Comparison of ENCODE assay signal across 2 cellular contexts in the genomic region with DNA sequence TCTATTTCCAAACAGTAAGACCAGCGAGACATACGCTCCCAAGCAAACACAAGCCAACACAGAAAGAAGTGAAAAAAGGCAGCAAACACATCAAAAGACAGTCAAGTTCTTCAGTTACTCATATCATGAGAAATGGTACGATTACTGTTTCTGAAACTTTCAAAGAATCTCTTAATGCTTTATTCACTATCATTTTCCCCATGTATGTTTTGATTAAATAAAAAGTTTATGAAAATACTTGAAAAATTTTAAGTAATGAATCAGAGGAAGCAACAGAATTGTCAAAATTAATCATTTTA.
TF ChIP-seq lines count a peak whose summit lies in the region.

No MANE protein-coding gene starts in this region.

TF ChIP-seq in IMR-90, 13 proteins besides CTCF, POLR2A, EP300 and RAD21:
- TF ChIP-seq, protein P1, sequence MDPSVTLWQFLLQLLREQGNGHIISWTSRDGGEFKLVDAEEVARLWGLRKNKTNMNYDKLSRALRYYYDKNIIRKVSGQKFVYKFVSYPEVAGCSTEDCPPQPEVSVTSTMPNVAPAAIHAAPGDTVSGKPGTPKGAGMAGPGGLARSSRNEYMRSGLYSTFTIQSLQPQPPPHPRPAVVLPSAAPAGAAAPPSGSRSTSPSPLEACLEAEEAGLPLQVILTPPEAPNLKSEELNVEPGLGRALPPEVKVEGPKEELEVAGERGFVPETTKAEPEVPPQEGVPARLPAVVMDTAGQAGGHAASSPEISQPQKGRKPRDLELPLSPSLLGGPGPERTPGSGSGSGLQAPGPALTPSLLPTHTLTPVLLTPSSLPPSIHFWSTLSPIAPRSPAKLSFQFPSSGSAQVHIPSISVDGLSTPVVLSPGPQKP (IDR thresholded peaks at IDR 0.05; ENCODE audit: borderline replicate concordance, low read depth, low read length), result no peak
- TF ChIP-seq NFE2L2 (IDR thresholded peaks at IDR 0.05; ENCODE audit: low read depth, low read length) (no peak), CHD1 (IDR thresholded peaks at IDR 0.05; ENCODE audit: low read depth, low read length) (no peak), CEBPB (IDR thresholded peaks at IDR 0.05; ENCODE audit: low read depth, low read length) (no peak), MXI1 (IDR thresholded peaks at IDR 0.05; ENCODE audit: borderline replicate concordance, low read depth, low read length) (no peak), RFX5 (IDR thresholded peaks at IDR 0.05; ENCODE audit: low read depth, low read length) (no peak), FOS (IDR thresholded peaks at IDR 0.05; ENCODE audit: low read depth, low read length) (no peak), MAFK (IDR thresholded peaks at IDR 0.05; ENCODE audit: low read depth, low read length) (no peak), RCOR1 (IDR thresholded peaks at IDR 0.05; ENCODE audit: insufficient replicate concordance, low read length) (no peak)
- TF ChIP-seq, protein P2, sequence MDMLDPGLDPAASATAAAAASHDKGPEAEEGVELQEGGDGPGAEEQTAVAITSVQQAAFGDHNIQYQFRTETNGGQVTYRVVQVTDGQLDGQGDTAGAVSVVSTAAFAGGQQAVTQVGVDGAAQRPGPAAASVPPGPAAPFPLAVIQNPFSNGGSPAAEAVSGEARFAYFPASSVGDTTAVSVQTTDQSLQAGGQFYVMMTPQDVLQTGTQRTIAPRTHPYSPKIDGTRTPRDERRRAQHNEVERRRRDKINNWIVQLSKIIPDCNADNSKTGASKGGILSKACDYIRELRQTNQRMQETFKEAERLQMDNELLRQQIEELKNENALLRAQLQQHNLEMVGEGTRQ (IDR thresholded peaks at IDR 0.05; ENCODE audit: low read depth, low read length), result no peak

TF ChIP-seq in K562, 482 proteins besides CTCF, POLR2A, EP300 and RAD21:
- TF ChIP-seq, protein P3, sequence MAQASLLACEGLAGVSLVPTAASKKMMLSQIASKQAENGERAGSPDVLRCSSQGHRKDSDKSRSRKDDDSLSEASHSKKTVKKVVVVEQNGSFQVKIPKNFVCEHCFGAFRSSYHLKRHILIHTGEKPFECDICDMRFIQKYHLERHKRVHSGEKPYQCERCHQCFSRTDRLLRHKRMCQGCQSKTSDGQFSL (CRISPR knock-in tag; IDR thresholded peaks at IDR 0.05), result no peak
- TF ChIP-seq, protein P3 (tag; IDR thresholded peaks at IDR 0.05), result no peak
- TF ChIP-seq ZNF232 (CRISPR knock-in tag; IDR thresholded peaks at IDR 0.05), result no peak
- TF ChIP-seq ZFPM2 (CRISPR knock-in tag; IDR thresholded peaks at IDR 0.05), result no peak
- TF ChIP-seq, protein P4, sequence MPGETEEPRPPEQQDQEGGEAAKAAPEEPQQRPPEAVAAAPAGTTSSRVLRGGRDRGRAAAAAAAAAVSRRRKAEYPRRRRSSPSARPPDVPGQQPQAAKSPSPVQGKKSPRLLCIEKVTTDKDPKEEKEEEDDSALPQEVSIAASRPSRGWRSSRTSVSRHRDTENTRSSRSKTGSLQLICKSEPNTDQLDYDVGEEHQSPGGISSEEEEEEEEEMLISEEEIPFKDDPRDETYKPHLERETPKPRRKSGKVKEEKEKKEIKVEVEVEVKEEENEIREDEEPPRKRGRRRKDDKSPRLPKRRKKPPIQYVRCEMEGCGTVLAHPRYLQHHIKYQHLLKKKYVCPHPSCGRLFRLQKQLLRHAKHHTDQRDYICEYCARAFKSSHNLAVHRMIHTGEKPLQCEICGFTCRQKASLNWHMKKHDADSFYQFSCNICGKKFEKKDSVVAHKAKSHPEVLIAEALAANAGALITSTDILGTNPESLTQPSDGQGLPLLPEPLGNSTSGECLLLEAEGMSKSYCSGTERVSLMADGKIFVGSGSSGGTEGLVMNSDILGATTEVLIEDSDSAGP (CRISPR knock-in tag; IDR thresholded peaks at IDR 0.05), result no peak
- TF ChIP-seq SREBF2 (CRISPR knock-in tag; IDR thresholded peaks at IDR 0.05), result no peak
- no peak for TF ChIP-seq BHLHE40 (IDR thresholded peaks at IDR 0.05; ENCODE audit: low read length)
- TF ChIP-seq, protein P5, sequence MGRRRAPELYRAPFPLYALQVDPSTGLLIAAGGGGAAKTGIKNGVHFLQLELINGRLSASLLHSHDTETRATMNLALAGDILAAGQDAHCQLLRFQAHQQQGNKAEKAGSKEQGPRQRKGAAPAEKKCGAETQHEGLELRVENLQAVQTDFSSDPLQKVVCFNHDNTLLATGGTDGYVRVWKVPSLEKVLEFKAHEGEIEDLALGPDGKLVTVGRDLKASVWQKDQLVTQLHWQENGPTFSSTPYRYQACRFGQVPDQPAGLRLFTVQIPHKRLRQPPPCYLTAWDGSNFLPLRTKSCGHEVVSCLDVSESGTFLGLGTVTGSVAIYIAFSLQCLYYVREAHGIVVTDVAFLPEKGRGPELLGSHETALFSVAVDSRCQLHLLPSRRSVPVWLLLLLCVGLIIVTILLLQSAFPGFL (CRISPR knock-in tag; IDR thresholded peaks at IDR 0.05), result no peak
- TF ChIP-seq ZNF197 (CRISPR knock-in tag; IDR thresholded peaks at IDR 0.05; ENCODE audit: low read depth), result no peak
- no peak for TF ChIP-seq NFE2L1 (tag; IDR thresholded peaks at IDR 0.05; ENCODE audit: borderline replicate concordance, low read depth)
- TF ChIP-seq, protein P6, sequence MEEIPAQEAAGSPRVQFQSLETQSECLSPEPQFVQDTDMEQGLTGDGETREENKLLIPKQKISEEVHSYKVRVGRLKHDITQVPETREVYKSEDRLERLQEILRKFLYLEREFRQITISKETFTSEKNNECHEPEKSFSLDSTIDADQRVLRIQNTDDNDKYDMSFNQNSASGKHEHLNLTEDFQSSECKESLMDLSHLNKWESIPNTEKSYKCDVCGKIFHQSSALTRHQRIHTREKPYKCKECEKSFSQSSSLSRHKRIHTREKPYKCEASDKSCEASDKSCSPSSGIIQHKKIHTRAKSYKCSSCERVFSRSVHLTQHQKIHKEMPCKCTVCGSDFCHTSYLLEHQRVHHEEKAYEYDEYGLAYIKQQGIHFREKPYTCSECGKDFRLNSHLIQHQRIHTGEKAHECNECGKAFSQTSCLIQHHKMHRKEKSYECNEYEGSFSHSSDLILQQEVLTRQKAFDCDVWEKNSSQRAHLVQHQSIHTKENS (CRISPR knock-in tag; IDR thresholded peaks at IDR 0.05), result no peak
- no peak for TF ChIP-seq ZNF445 (CRISPR knock-in tag; IDR thresholded peaks at IDR 0.05; ENCODE audit: low read depth)
- no peak for TF ChIP-seq JUND (IDR thresholded peaks at IDR 0.05; ENCODE audit: borderline replicate concordance, low read depth, low read length)
- TF ChIP-seq JUND (tag; IDR thresholded peaks at IDR 0.05; ENCODE audit: borderline replicate concordance, low read depth, low read length), result no peak
- TF ChIP-seq CBFB (CRISPR knock-in tag; IDR thresholded peaks at IDR 0.05), result no peak
- no peak for TF ChIP-seq STAT5A (IDR thresholded peaks at IDR 0.05; ENCODE audit: borderline replicate concordance, low read length)
- TF ChIP-seq NR3C1 (CRISPR knock-in tag; IDR thresholded peaks at IDR 0.05), result no peak
- TF ChIP-seq ZNF24 (IDR thresholded peaks at IDR 0.05), result no peak
- TF ChIP-seq, protein P7, sequence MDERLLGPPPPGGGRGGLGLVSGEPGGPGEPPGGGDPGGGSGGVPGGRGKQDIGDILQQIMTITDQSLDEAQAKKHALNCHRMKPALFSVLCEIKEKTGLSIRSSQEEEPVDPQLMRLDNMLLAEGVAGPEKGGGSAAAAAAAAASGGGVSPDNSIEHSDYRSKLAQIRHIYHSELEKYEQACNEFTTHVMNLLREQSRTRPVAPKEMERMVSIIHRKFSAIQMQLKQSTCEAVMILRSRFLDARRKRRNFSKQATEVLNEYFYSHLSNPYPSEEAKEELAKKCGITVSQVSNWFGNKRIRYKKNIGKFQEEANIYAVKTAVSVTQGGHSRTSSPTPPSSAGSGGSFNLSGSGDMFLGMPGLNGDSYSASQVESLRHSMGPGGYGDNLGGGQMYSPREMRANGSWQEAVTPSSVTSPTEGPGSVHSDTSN (CRISPR knock-in tag; IDR thresholded peaks at IDR 0.05; ENCODE audit: low read depth), result no peak
- TF ChIP-seq, protein P7 (tag; conservative IDR thresholded peaks at IDR 0.05; ENCODE audit: low read depth), result no peak
- TF ChIP-seq, protein P8, sequence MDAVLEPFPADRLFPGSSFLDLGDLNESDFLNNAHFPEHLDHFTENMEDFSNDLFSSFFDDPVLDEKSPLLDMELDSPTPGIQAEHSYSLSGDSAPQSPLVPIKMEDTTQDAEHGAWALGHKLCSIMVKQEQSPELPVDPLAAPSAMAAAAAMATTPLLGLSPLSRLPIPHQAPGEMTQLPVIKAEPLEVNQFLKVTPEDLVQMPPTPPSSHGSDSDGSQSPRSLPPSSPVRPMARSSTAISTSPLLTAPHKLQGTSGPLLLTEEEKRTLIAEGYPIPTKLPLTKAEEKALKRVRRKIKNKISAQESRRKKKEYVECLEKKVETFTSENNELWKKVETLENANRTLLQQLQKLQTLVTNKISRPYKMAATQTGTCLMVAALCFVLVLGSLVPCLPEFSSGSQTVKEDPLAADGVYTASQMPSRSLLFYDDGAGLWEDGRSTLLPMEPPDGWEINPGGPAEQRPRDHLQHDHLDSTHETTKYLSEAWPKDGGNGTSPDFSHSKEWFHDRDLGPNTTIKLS (IDR thresholded peaks at IDR 0.05; ENCODE audit: borderline replicate concordance, low read depth), result no peak
- TF ChIP-seq, protein P9, sequence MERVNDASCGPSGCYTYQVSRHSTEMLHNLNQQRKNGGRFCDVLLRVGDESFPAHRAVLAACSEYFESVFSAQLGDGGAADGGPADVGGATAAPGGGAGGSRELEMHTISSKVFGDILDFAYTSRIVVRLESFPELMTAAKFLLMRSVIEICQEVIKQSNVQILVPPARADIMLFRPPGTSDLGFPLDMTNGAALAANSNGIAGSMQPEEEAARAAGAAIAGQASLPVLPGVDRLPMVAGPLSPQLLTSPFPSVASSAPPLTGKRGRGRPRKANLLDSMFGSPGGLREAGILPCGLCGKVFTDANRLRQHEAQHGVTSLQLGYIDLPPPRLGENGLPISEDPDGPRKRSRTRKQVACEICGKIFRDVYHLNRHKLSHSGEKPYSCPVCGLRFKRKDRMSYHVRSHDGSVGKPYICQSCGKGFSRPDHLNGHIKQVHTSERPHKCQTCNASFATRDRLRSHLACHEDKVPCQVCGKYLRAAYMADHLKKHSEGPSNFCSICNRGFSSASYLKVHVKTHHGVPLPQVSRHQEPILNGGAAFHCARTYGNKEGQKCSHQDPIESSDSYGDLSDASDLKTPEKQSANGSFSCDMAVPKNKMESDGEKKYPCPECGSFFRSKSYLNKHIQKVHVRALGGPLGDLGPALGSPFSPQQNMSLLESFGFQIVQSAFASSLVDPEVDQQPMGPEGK (CRISPR knock-in tag; IDR thresholded peaks at IDR 0.05; ENCODE audit: borderline replicate concordance), result no peak
- no peak for TF ChIP-seq ZFP36 (IDR thresholded peaks at IDR 0.05; ENCODE audit: low read depth, low read length, partially characterized antibody)
TF ChIP-seq in K562: peak in this region for 0.
